In genomic region chr4:87911252-87911774, GRCh38 we compare ENCODE assay signal across 1 cellular context.
TF ChIP-seq lines count a peak whose summit lies in the region.

No MANE protein-coding gene starts in this region.

TF ChIP-seq in HepG2, 621 proteins besides CTCF, POLR2A, EP300 and RAD21 (continued from another document and continues in another):
- TF ChIP-seq HMGXB3 (CRISPR knock-in tag; IDR thresholded peaks at IDR 0.05; ENCODE audit: borderline replicate concordance): no peak
- no peak for TF ChIP-seq ZBTB7A (CRISPR knock-in tag; IDR thresholded peaks at IDR 0.05)
- no peak for TF ChIP-seq LCORL (IDR thresholded peaks at IDR 0.05)
- TF ChIP-seq LCORL (CRISPR knock-in tag; IDR thresholded peaks at IDR 0.05): no peak
- no peak for TF ChIP-seq PHF5A (CRISPR knock-in tag; IDR thresholded peaks at IDR 0.05; ENCODE audit: low read depth, unreplicated experiment)
- TF ChIP-seq ZSCAN31 (CRISPR knock-in tag; IDR thresholded peaks at IDR 0.05; ENCODE audit: low read depth): 0 out of 2 replicates have a peak, but pooled peaks have one; percentile 43
- TF ChIP-seq, protein P1, sequence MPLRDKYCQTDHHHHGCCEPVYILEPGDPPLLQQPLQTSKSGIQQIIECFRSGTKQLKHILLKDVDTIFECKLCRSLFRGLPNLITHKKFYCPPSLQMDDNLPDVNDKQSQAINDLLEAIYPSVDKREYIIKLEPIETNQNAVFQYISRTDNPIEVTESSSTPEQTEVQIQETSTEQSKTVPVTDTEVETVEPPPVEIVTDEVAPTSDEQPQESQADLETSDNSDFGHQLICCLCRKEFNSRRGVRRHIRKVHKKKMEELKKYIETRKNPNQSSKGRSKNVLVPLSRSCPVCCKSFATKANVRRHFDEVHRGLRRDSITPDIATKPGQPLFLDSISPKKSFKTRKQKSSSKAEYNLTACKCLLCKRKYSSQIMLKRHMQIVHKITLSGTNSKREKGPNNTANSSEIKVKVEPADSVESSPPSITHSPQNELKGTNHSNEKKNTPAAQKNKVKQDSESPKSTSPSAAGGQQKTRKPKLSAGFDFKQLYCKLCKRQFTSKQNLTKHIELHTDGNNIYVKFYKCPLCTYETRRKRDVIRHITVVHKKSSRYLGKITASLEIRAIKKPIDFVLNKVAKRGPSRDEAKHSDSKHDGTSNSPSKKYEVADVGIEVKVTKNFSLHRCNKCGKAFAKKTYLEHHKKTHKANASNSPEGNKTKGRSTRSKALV (CRISPR knock-in tag; IDR thresholded peaks at IDR 0.05): peak; percentile 74; the same call in 1 of the 2 replicates
- no peak for TF ChIP-seq JUND (CRISPR knock-in tag; IDR thresholded peaks at IDR 0.05)
- TF ChIP-seq NFYB (CRISPR knock-in tag; IDR thresholded peaks at IDR 0.05): no peak
- no peak for TF ChIP-seq MBNL3 (CRISPR knock-in tag; conservative IDR thresholded peaks at IDR 0.05)
- peak; percentile 58; the same call in 1 of the 2 replicates for TF ChIP-seq NFKBIZ (CRISPR knock-in tag; IDR thresholded peaks at IDR 0.05)
- TF ChIP-seq, protein P2, sequence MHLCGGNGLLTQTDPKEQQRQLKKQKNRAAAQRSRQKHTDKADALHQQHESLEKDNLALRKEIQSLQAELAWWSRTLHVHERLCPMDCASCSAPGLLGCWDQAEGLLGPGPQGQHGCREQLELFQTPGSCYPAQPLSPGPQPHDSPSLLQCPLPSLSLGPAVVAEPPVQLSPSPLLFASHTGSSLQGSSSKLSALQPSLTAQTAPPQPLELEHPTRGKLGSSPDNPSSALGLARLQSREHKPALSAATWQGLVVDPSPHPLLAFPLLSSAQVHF (CRISPR knock-in tag; IDR thresholded peaks at IDR 0.05): no peak
- peak; percentile 88 for TF ChIP-seq TCF7 (IDR thresholded peaks at IDR 0.05; ENCODE audit: low read depth)
- TF ChIP-seq ZC3H4 (CRISPR knock-in tag; IDR thresholded peaks at IDR 0.05; ENCODE audit: borderline replicate concordance): no peak
- TF ChIP-seq TCF12 (IDR thresholded peaks at IDR 0.05): no peak
- TF ChIP-seq TCF12 (CRISPR knock-in tag; IDR thresholded peaks at IDR 0.05): 0 out of 2 replicates have a peak, but pooled peaks have one; percentile 36
- TF ChIP-seq SAP130 (CRISPR knock-in tag; IDR thresholded peaks at IDR 0.05; ENCODE audit: low read depth): peak; percentile 58
- peak; percentile 53; the same call in 1 of the 2 replicates for TF ChIP-seq ZBED4 (CRISPR knock-in tag; IDR thresholded peaks at IDR 0.05; ENCODE audit: borderline replicate concordance)
- TF ChIP-seq ZNF24 (IDR thresholded peaks at IDR 0.05): no peak
- TF ChIP-seq IKZF4 (CRISPR knock-in tag; IDR thresholded peaks at IDR 0.05; ENCODE audit: borderline replicate concordance, low read depth, not compliant biosample characterization): no peak
- peak; percentile 77; the same call in 1 of the 2 replicates for TF ChIP-seq GATA4 (IDR thresholded peaks at IDR 0.05; ENCODE audit: borderline replicate concordance, low read depth)
- no peak for TF ChIP-seq CCAR2 (optimal IDR thresholded peaks at IDR 0.05; ENCODE audit: low read depth, low read length)
- TF ChIP-seq, protein P3, sequence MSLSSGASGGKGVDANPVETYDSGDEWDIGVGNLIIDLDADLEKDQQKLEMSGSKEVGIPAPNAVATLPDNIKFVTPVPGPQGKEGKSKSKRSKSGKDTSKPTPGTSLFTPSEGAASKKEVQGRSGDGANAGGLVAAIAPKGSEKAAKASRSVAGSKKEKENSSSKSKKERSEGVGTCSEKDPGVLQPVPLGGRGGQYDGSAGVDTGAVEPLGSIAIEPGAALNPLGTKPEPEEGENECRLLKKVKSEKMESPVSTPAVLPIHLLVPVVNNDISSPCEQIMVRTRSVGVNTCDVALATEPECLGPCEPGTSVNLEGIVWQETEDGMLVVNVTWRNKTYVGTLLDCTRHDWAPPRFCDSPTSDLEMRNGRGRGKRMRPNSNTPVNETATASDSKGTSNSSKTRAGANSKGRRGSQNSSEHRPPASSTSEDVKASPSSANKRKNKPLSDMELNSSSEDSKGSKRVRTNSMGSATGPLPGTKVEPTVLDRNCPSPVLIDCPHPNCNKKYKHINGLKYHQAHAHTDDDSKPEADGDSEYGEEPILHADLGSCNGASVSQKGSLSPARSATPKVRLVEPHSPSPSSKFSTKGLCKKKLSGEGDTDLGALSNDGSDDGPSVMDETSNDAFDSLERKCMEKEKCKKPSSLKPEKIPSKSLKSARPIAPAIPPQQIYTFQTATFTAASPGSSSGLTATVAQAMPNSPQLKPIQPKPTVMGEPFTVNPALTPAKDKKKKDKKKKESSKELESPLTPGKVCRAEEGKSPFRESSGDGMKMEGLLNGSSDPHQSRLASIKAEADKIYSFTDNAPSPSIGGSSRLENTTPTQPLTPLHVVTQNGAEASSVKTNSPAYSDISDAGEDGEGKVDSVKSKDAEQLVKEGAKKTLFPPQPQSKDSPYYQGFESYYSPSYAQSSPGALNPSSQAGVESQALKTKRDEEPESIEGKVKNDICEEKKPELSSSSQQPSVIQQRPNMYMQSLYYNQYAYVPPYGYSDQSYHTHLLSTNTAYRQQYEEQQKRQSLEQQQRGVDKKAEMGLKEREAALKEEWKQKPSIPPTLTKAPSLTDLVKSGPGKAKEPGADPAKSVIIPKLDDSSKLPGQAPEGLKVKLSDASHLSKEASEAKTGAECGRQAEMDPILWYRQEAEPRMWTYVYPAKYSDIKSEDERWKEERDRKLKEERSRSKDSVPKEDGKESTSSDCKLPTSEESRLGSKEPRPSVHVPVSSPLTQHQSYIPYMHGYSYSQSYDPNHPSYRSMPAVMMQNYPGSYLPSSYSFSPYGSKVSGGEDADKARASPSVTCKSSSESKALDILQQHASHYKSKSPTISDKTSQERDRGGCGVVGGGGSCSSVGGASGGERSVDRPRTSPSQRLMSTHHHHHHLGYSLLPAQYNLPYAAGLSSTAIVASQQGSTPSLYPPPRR (CRISPR knock-in tag; IDR thresholded peaks at IDR 0.05; ENCODE audit: borderline replicate concordance): peak; percentile 60; the same call in 1 of the 2 replicates
- no peak for TF ChIP-seq ZNF775 (CRISPR knock-in tag; IDR thresholded peaks at IDR 0.05; ENCODE audit: borderline replicate concordance)
- TF ChIP-seq CEBPB (IDR thresholded peaks at IDR 0.05; ENCODE audit: borderline replicate concordance, low read depth, low read length): peak; percentile 66; the same call in 1 of the 2 replicates
- TF ChIP-seq TEAD3 (CRISPR knock-in tag; optimal IDR thresholded peaks at IDR 0.05; ENCODE audit: borderline replicate concordance): peak; percentile 85
- TF ChIP-seq MTERF4 (CRISPR knock-in tag; IDR thresholded peaks at IDR 0.05): no peak
- peak; percentile 95 for TF ChIP-seq PAXIP1 (CRISPR knock-in tag; conservative IDR thresholded peaks at IDR 0.05)
- peak; percentile 79 for TF ChIP-seq FOSL2 (CRISPR knock-in tag; IDR thresholded peaks at IDR 0.05)
- TF ChIP-seq ZFYVE20 (CRISPR knock-in tag; IDR thresholded peaks at IDR 0.05; ENCODE audit: borderline replicate concordance, low read depth): no peak
- TF ChIP-seq, protein P4, sequence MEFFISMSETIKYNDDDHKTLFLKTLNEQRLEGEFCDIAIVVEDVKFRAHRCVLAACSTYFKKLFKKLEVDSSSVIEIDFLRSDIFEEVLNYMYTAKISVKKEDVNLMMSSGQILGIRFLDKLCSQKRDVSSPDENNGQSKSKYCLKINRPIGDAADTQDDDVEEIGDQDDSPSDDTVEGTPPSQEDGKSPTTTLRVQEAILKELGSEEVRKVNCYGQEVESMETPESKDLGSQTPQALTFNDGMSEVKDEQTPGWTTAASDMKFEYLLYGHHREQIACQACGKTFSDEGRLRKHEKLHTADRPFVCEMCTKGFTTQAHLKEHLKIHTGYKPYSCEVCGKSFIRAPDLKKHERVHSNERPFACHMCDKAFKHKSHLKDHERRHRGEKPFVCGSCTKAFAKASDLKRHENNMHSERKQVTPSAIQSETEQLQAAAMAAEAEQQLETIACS (CRISPR knock-in tag; IDR thresholded peaks at IDR 0.05): no peak
- no peak for TF ChIP-seq ZNF768 (CRISPR knock-in tag; IDR thresholded peaks at IDR 0.05)
- 0 out of 2 replicates have a peak, but pooled peaks have one; percentile 58 for TF ChIP-seq MEIS2 (CRISPR knock-in tag; IDR thresholded peaks at IDR 0.05)
- TF ChIP-seq NFE2L2 (IDR thresholded peaks at IDR 0.05; ENCODE audit: low read length): no peak
- peak; percentile 87 for TF ChIP-seq CREM (IDR thresholded peaks at IDR 0.05)
- no peak for TF ChIP-seq CREM (CRISPR knock-in tag; IDR thresholded peaks at IDR 0.05)
